8 cellular contexts compared by ENCODE assay signal in genomic region chr3:139111392-139112229, GRCh38.
DNase-seq lines count a peak whose midpoint lies in the region; TF ChIP-seq lines count a peak whose summit lies in the region.

No MANE protein-coding gene starts in this region.

- peaks cover 3% of the 10 kb centered on the region; the same call in 1 of the 2 replicates for H3F3A ChIP-seq in GM23248 (ENCODE audit: insufficient read depth)

- BruUV-seq in mammary epithelial cell (replicated peaks; lab: Mats Ljungman, UMichigan) = no TSS peak

- H4K20me1 ChIP-seq in GM23248 (ENCODE audit: insufficient read depth) (no peaks in the 10 kb centered on the region), mammary epithelial cell (ENCODE audit: insufficient read depth, low read length) (no peaks in the 10 kb centered on the region)

- H3K79me2 ChIP-seq in GM23248 (ENCODE audit: insufficient read depth) = no peaks in the 10 kb centered on the region
- no peaks in the 10 kb centered on the region for H3K79me2 ChIP-seq in mammary epithelial cell (ENCODE audit: insufficient read depth, low read length)

- H3K27me3 ChIP-seq in CD8-positive, alpha-beta memory T cell (ENCODE audit: insufficient read depth, low read length, poor library complexity, severe bottlenecking) = no peaks in the 10 kb centered on the region
- H3K27me3 ChIP-seq in GM23248 (replicated peaks; ENCODE audit: insufficient read depth) = no peaks in the 10 kb centered on the region
- no peaks in the 10 kb centered on the region for H3K27me3 ChIP-seq in mammary epithelial cell (ENCODE audit: insufficient read depth, low read length)

- H3K4me2 ChIP-seq in GM23248 (ENCODE audit: unreplicated experiment) (no peak overlapping the region), mammary epithelial cell (ENCODE audit: insufficient read depth, low read depth, low read length) (no peak overlapping the region)

- no peak overlapping the region for H3K4me3 ChIP-seq in CD8-positive, alpha-beta memory T cell (ENCODE audit: low read length)
- H3K4me3 ChIP-seq in GM23248 (no peak overlapping the region), mammary epithelial cell (replicated peaks in 1 of 3; ENCODE audit: insufficient read depth in 1 of 3, low read depth in 2 of 3, low read length in 3 of 3) (no peak overlapping the region)

- 10 to 11% methylated on average over 13 of the region's 13 CpGs for WGBS in GM23248 (ENCODE audit: low coverage in 1 of 2, low lambda C conversion rate in 2 of 2, missing lambda C conversion rate in 2 of 2), 2 experiments
- 3% methylated on average over 11 of the region's 13 CpGs for WGBS in mammary epithelial cell (ENCODE audit: low coverage, missing lambda C conversion rate)

- no peak overlapping the region for H3K27ac ChIP-seq in CD8-positive, alpha-beta memory T cell (ENCODE audit: low read depth, low read length)
- H3K27ac ChIP-seq in GM23248 (no peak overlapping the region), mammary epithelial cell (ENCODE audit: insufficient read depth, low read depth, low read length) (no peak overlapping the region)

- H3K36me3 Mint-ChIP-seq in CD8-positive, alpha-beta memory T cell = no peaks in the 10 kb centered on the region

- dilution Hi-C loops in mammary epithelial cell (cut with HindIII; ENCODE audit: low sequenced_read_pairs) = loop anchor here (5.0 kb wide), 2 partner anchors 111 to 231 kb away; partner anchors contain the start of gene MRPS22

- peak; percentile 83 to 88 for TF ChIP-seq CTCF in mammary epithelial cell (conservative IDR thresholded peaks at IDR 0.05 in 1 of 2, IDR thresholded peaks at IDR 0.05 in 1 of 2; ENCODE audit: extremely low read depth in 1 of 2, insufficient read depth in 1 of 2, low read depth in 1 of 2, low read length in 2 of 2)

- CTCF ChIA-PET in CD8-positive, alpha-beta memory T cell (lab: Charles Lee) = interaction anchor here (1.0 to 3.2 kb wide), 5 partner anchors 9 to 218 kb away, joined by 3 to 12 read pairs (median 4); no protein-coding TSS in a partner anchor
- CTCF ChIA-PET in mammary epithelial cell (lab: Charles Lee; ENCODE audit: low non-redundant PET) = interaction anchor here (0.6 to 1.0 kb wide), 6 partner anchors 9 to 217 kb away, joined by 3 to 6 read pairs (median 4); no protein-coding TSS in a partner anchor

- no peaks in the 10 kb centered on the region for H3K4me1 ChIP-seq in CD8-positive, alpha-beta memory T cell (ENCODE audit: insufficient read depth, low read length)
- H3K4me1 ChIP-seq in GM23248 (ENCODE audit: insufficient read depth) = peaks cover 4% of the 10 kb centered on the region
- no peaks in the 10 kb centered on the region for H3K4me1 ChIP-seq in mammary epithelial cell (ENCODE audit: insufficient read depth, low read length)

- H2AFZ ChIP-seq in GM23248 = no peak overlapping the region
- H2AFZ ChIP-seq in mammary epithelial cell (ENCODE audit: low read depth, low read length) = no peak overlapping the region

- H3K9me3 ChIP-seq in CD8-positive, alpha-beta memory T cell (ENCODE audit: low read length) = no peaks in the 10 kb centered on the region
- H3K9me3 ChIP-seq in GM23248 (ENCODE audit: low read depth) (no peaks in the 10 kb centered on the region), mammary epithelial cell (replicated peaks; ENCODE audit: insufficient read depth, low read length) (no peaks in the 10 kb centered on the region)

- no peak overlapping the region for H3K9ac ChIP-seq in GM23248
- no peak overlapping the region for H3K9ac ChIP-seq in mammary epithelial cell (ENCODE audit: insufficient read depth, low read length)

- H3K27ac Mint-ChIP-seq in CD8-positive, alpha-beta memory T cell = no peak overlapping the region

- no peaks in the 10 kb centered on the region for H3K9me3 Mint-ChIP-seq in CD8-positive, alpha-beta memory T cell

- POLR2A ChIA-PET in CD8-positive, alpha-beta memory T cell (lab: Charles Lee) = no interaction called here

- peaks cover 7 to 24% of the 10 kb centered on the region in 2 donors for H3K27me3 Mint-ChIP-seq in CD8-positive, alpha-beta memory T cell

- in situ Hi-C loops in GM23248 (cut with MboI) = loop anchor here (5.0 kb wide), 1 partner anchor 216 kb away; no protein-coding TSS in a partner anchor
- in situ Hi-C loops in mammary epithelial cell (cut with MboI; ENCODE audit: low sequenced_read_pairs in 2 of 2) = loop anchor here in 1 of 2 donors (25.0 kb wide), 1 partner anchor 201 kb away; no protein-coding TSS in a partner anchor

- intact Hi-C loops in mammary epithelial cell (cut with micrococcal nuclease) = loop anchor here (2.0 to 5.0 kb wide), 5 partner anchors 91 to 451 kb away; no protein-coding TSS in a partner anchor

- peak overlapping the region in 1 of 7 donors; percentile 15 for H3K4me3 Mint-ChIP-seq in CD8-positive, alpha-beta memory T cell

- H3K36me3 ChIP-seq in CD8-positive, alpha-beta memory T cell (ENCODE audit: insufficient read depth, low read length) = no peaks in the 10 kb centered on the region
- H3K36me3 ChIP-seq in GM23248 (ENCODE audit: low read depth) (no peaks in the 10 kb centered on the region), mammary epithelial cell (ENCODE audit: insufficient read depth, low read length) (no peaks in the 10 kb centered on the region)

- H3K9me2 ChIP-seq in GM23248 (ENCODE audit: insufficient read depth) = no peaks in the 10 kb centered on the region

- DNase-seq in CD8-positive, alpha-beta memory T cell = peak; percentile 19 to 59 (median 23)
- DNase-seq in GM23248 (peak; percentile 76), NCI-H1105 treated with DMSO at 0.1 percent for 48 hours (lab: John Stamatoyannopoulos, UW) (peak; percentile 57), UCSD-AML1 (lab: John Stamatoyannopoulos, UW; ENCODE audit: unreplicated experiment) (peak; percentile 62), mammary epithelial cell (peak; percentile 35), iris pigment epithelial cell (ENCODE audit: low read depth) (peak; percentile 61), NCI-H510A treated with DMSO at 0.1 percent for 48 hours (lab: John Stamatoyannopoulos, UW) (no peak)
- DNase-seq in stimulated activated CD4-positive, alpha-beta T cell treated with anti-CD3 and anti-CD28 coated beads, Interleukin-1b, Interleukin-23, amount 100 ng/mL, for 4 hours (ENCODE audit: low read depth in 2 of 2) = peak; percentile 7 to 47

- H3K4me1 Mint-ChIP-seq in CD8-positive, alpha-beta memory T cell = peaks cover 8 to 22% (median 20%) of the 10 kb centered on the region in 3 donors
